18 cellular contexts compared by ENCODE assay signal in genomic region chr3:182597621-182598041, GRCh38.
DNase-seq lines count a peak whose midpoint lies in the region; ATAC-seq and TF ChIP-seq lines count a peak whose summit lies in the region.
"Had no signal": no experiment of that assay in that cellular context is flagged by ENCODE, and none has a peak within 500 bp of the region (broad histone marks: within the 10 kb centered on the region; RNA-seq: fewer than 3 reads in every experiment).

No MANE protein-coding gene starts in this region.

- no peak for TF ChIP-seq CTCF in PC-9 (conservative IDR thresholded peaks at IDR 0.05)
- TF ChIP-seq CTCF in mucosa of descending colon (IDR thresholded peaks at IDR 0.05) = no peak

- H3K4me1 ChIP-seq in PC-9 (replicated peaks; ENCODE audit: insufficient read depth) (peaks cover 25% of the 10 kb centered on the region), esophagus (ENCODE audit: control insufficient read depth in 2 of 2, insufficient read depth in 2 of 2, low read length in 1 of 2) (peaks cover 0 to 3% of the 10 kb centered on the region in 2 donors), mucosa of descending colon (ENCODE audit: low read depth) (no peaks in the 10 kb centered on the region)

- no peaks in the 10 kb centered on the region for H3K79me2 ChIP-seq in PC-9 (ENCODE audit: low read depth)

- peak overlapping the region; percentile 46 for H3K4me2 ChIP-seq in PC-9

- WGBS in esophagus, 2 donors = 47 to 49% methylated on average over 3 of the region's 3 CpGs

- peaks cover 13% of the 10 kb centered on the region; the same call in 1 of the 2 replicates for H3F3A ChIP-seq in PC-9 (ENCODE audit: insufficient read depth, low read depth)

- no peaks in the 10 kb centered on the region for H4K20me1 ChIP-seq in PC-9 (ENCODE audit: insufficient read depth)

- POLR2A ChIA-PET in PC-9 (lab: Charles Lee; ENCODE audit: unreplicated experiment) = no interaction called here

- H3K9me3 ChIP-seq in PC-9 (ENCODE audit: insufficient read depth, low read depth) (0 out of 2 replicates have a peak, but pooled peaks cover 6% of the 10 kb centered on the region), esophagus (ENCODE audit: control insufficient read depth in 2 of 2, insufficient read depth in 1 of 2, low read depth in 1 of 2, low read length in 1 of 2) (no peaks in the 10 kb centered on the region), mucosa of descending colon (no peaks in the 10 kb centered on the region)

- H3K27ac ChIP-seq in PC-9 (peak overlapping the region; percentile 68), esophagus (ENCODE audit: low read depth in 2 of 2, low read length in 1 of 2) (peak overlapping the region; percentile 15 to 45)

- H3K36me3 ChIP-seq in PC-9 (ENCODE audit: low read depth) = no peaks in the 10 kb centered on the region
- no peaks in the 10 kb centered on the region for H3K36me3 ChIP-seq in esophagus (ENCODE audit: control insufficient read depth in 2 of 2, insufficient read depth in 2 of 2, low read length in 1 of 2)
- no peaks in the 10 kb centered on the region for H3K36me3 ChIP-seq in mucosa of descending colon (ENCODE audit: low read depth)

- DNase-seq in Daoy (ENCODE audit: low read depth) = peak; percentile 19
- peak; percentile 48 to 98 for DNase-seq in PC-9
- no peak for DNase-seq in mucosa of descending colon
- no peak for DNase-seq in stimulated activated CD4-positive, alpha-beta T cell treated with anti-CD3 and anti-CD28 coated beads, Interleukin-4, amount 100 ng/mL, for 24 hours
- no peak for DNase-seq in stimulated activated CD4-positive, alpha-beta T cell treated with anti-CD3 and anti-CD28 coated beads, Interleukin-12 subunit alpha, Interleukin-12 subunit beta, amount 100 ng/mL, for 4 hours
- DNase-seq in HK-2 (ENCODE audit: unreplicated experiment) = no peak
- DNase-seq: activated CD4-positive, alpha-beta T cell treated with anti-CD3 and anti-CD28 coated beads, Interleukin-2, amount 10 ng/mL, durations not matched to agents 7 days and 5 days; AML-193; anterior cingulate cortex; foreskin melanocyte; Kasumi-1; NCI-H1105 treated with DMSO at 0.1 percent for 48 hours; NCI-H2171 treated with DMSO at 0.1 percent for 48 hours; NCI-H82; stimulated activated naive CD8-positive, alpha-beta T cell treated with anti-CD3 and anti-CD28 coated beads, Interleukin-15, amount 100 ng/mL, for 72 hours had no signal

- H2AFZ ChIP-seq in PC-9 = no peak overlapping the region

- H3K27me3 ChIP-seq in PC-9 (ENCODE audit: insufficient read depth, low read depth) (no peaks in the 10 kb centered on the region), esophagus (ENCODE audit: control insufficient read depth in 1 of 2, insufficient read depth in 2 of 2, low read length in 2 of 2) (no peaks in the 10 kb centered on the region)

- intact Hi-C loops in PC-9 (cut with micrococcal nuclease; ENCODE audit: unreplicated experiment) = loop anchor here (5.0 kb wide), 1 partner anchor 185 kb away; no protein-coding TSS in a partner anchor
- intact Hi-C loops in mucosa of descending colon (cut with DNase I, micrococcal nuclease) = no loop called here

- no TSS peak for BruUV-seq in PC-9 (replicated peaks; lab: Mats Ljungman, UMichigan)

- CTCF ChIA-PET in PC-9 (lab: Charles Lee) = no interaction called here

- H3K9me2 ChIP-seq in PC-9 (ENCODE audit: insufficient read depth) = no peaks in the 10 kb centered on the region

- H3K4me3 ChIP-seq in PC-9 (no peak overlapping the region), esophagus (ENCODE audit: low read depth in 1 of 2, low read length in 2 of 2) (no peak overlapping the region), mucosa of descending colon (no peak overlapping the region)

- ATAC-seq in mucosa of descending colon (peak; percentile 56), HG03342 (IDR thresholded peaks at IDR 0.05; ENCODE audit: unreplicated experiment) (no peak)
- ATAC-seq: sciatic nerve; stimulated activated naive CD8-positive, alpha-beta T cell treated with anti-CD3 and anti-CD28 coated beads, Interleukin-15, amount 100 ng/mL, for 72 hours had no signal

Comparison
In these comparisons a context has a peak if more than half of its experiments do, and no peak if none do; other contexts are left out.
1. DNase-seq: peak in Daoy (single experiment) and PC-9 (2 of 2); none in mucosa of descending colon (0 of 3), stimulated activated CD4-positive, alpha-beta T cell treated with anti-CD3 and anti-CD28 coated beads, Interleukin-4, amount 100 ng/mL, for 24 hours (single experiment), stimulated activated CD4-positive, alpha-beta T cell treated with anti-CD3 and anti-CD28 coated beads, Interleukin-12 subunit alpha, Interleukin-12 subunit beta, amount 100 ng/mL, for 4 hours (single experiment) and HK-2 (single experiment).